11 cellular contexts compared by ENCODE assay signal in the genomic region with DNA sequence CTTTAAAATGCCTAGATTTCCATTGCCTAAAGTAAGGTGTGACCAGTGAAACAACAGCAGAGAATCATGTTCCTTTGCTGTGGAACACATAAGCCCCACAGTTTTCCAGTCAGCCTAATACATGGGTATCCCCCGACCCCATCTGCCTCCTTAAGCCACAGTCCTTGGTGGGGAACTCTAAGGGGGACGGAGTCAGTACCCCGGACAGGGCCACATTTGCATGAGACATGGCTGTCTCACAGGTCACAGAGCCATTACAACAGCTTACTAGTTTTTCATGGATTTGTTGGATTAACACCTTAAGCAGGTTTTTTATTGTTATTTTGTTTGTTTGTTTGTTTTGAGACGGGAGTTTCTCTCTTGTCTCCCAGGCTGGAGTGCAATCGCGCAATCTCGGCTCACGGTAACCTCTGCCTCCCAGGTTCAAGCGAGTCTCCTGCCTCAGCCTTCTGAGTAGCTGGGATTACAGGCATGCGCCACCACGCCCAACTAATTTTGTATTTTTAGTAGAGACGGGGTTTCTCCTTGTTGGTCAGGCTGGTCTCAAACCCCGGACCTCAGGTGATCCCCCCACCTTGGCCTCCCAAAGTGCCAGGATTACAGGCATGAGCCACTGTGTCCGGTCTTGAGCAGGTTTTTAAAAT. TPM values are rescaled to one million over a fixed set of nuclear protein-coding genes. Genes with fewer than 3 reads are reported as not detected.
A peak's percentile ranks its signal among the peaks of the same experiment; 100 is the strongest.
DNase-seq lines count a peak whose midpoint lies in the region; ATAC-seq and TF ChIP-seq lines count a peak whose summit lies in the region.
"Not testable (repeated sequence)": the region's sequence is repeated elsewhere in the genome, so short reads cannot be mapped to it uniquely, and the experiment has no call there.
"Had no signal": no experiment of that assay in that cellular context is flagged by ENCODE, and none has a peak within 500 bp of the region (broad histone marks: within the 10 kb centered on the region; RNA-seq: fewer than 3 reads in every experiment).

No MANE protein-coding gene starts in this region.

- peaks cover 24% of the 10 kb centered on the region for H3K4me1 ChIP-seq in BLaER1
- H3K4me1 ChIP-seq in GM23338 (ENCODE audit: insufficient read depth), result not testable (repeated sequence)
- H3K4me1 ChIP-seq in adipocyte (ENCODE audit: control insufficient read depth, insufficient read depth, low read length), result peaks cover 23% of the 10 kb centered on the region
- H3K4me1 ChIP-seq in cardiac muscle cell (ENCODE audit: low read depth), result peaks cover 18% of the 10 kb centered on the region
- H3K4me1 ChIP-seq in right lobe of liver, result peaks cover 0 to 38% (median 8%) of the 10 kb centered on the region in 4 donors
- H3K4me1 ChIP-seq in sigmoid colon, result peaks cover 0 to 30% (median 23%) of the 10 kb centered on the region in 4 donors

- peaks cover 39% of the 10 kb centered on the region for H4K20me1 ChIP-seq in BLaER1
- H4K20me1 ChIP-seq in GM23338 (replicated peaks; ENCODE audit: insufficient read depth), result not testable (repeated sequence)

- H3K4me3 Mint-ChIP-seq in GM23338; chondrocyte (ENCODE audit: unreplicated experiment): not testable (repeated sequence)

- not testable (repeated sequence) for H3K9ac ChIP-seq in BLaER1
- peak overlapping the region; percentile 41 for H3K9ac ChIP-seq in adipocyte (ENCODE audit: low read length)

- not testable (repeated sequence) for H3K79me2 ChIP-seq in GM23338 (replicated peaks; ENCODE audit: insufficient read depth)

- TF ChIP-seq POLR2A in right lobe of liver (IDR thresholded peaks at IDR 0.05); sigmoid colon (IDR thresholded peaks at IDR 0.05): not testable (repeated sequence)

- H3K36me3 Mint-ChIP-seq in GM23338 (ENCODE audit: low read depth) (peaks cover 14% of the 10 kb centered on the region; the same call in 2 of the 3 replicates), chondrocyte (ENCODE audit: low read depth) (peaks cover 29% of the 10 kb centered on the region)

- H3K4me3 ChIP-seq in BLaER1; GM23338; adipocyte (ENCODE audit: low read length); cardiac muscle cell; sigmoid colon: not testable (repeated sequence)
- H3K4me3 ChIP-seq in right lobe of liver, result peak overlapping the region; percentile 5 to 34 (median 34)

- H3K27me3 Mint-ChIP-seq in GM23338 (ENCODE audit: insufficient read depth, low read depth, poor library complexity); chondrocyte (ENCODE audit: low read depth): not testable (repeated sequence)

- TF ChIP-seq CTCF in GM23338 (conservative IDR thresholded peaks at IDR 0.05; ENCODE audit: low read depth in 2 of 2); chondrocyte (IDR thresholded peaks at IDR 0.05); cardiac muscle cell (IDR thresholded peaks at IDR 0.05; ENCODE audit: low read depth, low read length); right lobe of liver (IDR thresholded peaks at IDR 0.05); sigmoid colon (IDR thresholded peaks at IDR 0.05): not testable (repeated sequence)

- H3K4me2 ChIP-seq in BLaER1, result peak overlapping the region; percentile 30; the same call in 1 of the 2 replicates
- H3K4me2 ChIP-seq in GM23338, result not testable (repeated sequence)

- 47% methylated on average over 14 of the region's 14 CpGs for WGBS in right lobe of liver (ENCODE audit: insufficient coverage, low coverage, low lambda C conversion rate, missing lambda C conversion rate)
- WGBS in sigmoid colon, 2 donors, result 89 to 90% methylated on average over 14 of the region's 14 CpGs

- not testable (repeated sequence) for H3K27ac Mint-ChIP-seq in GM23338
- peak overlapping the region; percentile 95 for H3K27ac Mint-ChIP-seq in chondrocyte (ENCODE audit: unreplicated experiment)

- not testable (repeated sequence) for H2AFZ ChIP-seq in GM23338

- not testable (repeated sequence) for H3K9me3 ChIP-seq in BLaER1; adipocyte (ENCODE audit: control insufficient read depth, low read length); cardiac muscle cell (ENCODE audit: low read depth); right lobe of liver; sigmoid colon

- H3K27ac ChIP-seq in BLaER1; GM23338 (ENCODE audit: low read depth): not testable (repeated sequence)
- H3K27ac ChIP-seq in cardiac muscle cell (peak overlapping the region; percentile 36), right lobe of liver (peak overlapping the region; percentile 22 to 80 (median 65)), sigmoid colon (peak overlapping the region in 3 of 4 donors; percentile 51 to 66 (median 59))

- not testable (repeated sequence) for H3K9me2 ChIP-seq in GM23338 (ENCODE audit: insufficient read depth)

- not testable (repeated sequence) for TF ChIP-seq EP300 in sigmoid colon (IDR thresholded peaks at IDR 0.05)

- H3K27me3 ChIP-seq in BLaER1; GM23338 (ENCODE audit: insufficient read depth); adipocyte (replicated peaks; ENCODE audit: control insufficient read depth, insufficient read depth, low read length); cardiac muscle cell; right lobe of liver; sigmoid colon: not testable (repeated sequence)

- H3K36me3 ChIP-seq in BLaER1 (peaks cover 51% of the 10 kb centered on the region), adipocyte (ENCODE audit: control insufficient read depth, insufficient read depth, low read length, severe bottlenecking) (peaks cover 24% of the 10 kb centered on the region), cardiac muscle cell (peaks cover 13% of the 10 kb centered on the region), right lobe of liver (peaks cover 0 to 14% (median under 1%) of the 10 kb centered on the region in 4 donors), sigmoid colon (peaks cover 8 to 40% (median 15%) of the 10 kb centered on the region in 4 donors)
- H3K36me3 ChIP-seq in GM23338 (ENCODE audit: insufficient read depth), result not testable (repeated sequence)

- DNase-seq in GM23338 (ENCODE audit: low spot score) (peak; percentile 72), cardiac muscle cell (ENCODE audit: low read depth in 1 of 2, low spot score in 1 of 2) (peak in 1 of 2 donors; percentile 59)
- not testable (repeated sequence) for DNase-seq in adipocyte (ENCODE audit: low read depth); chondrocyte (ENCODE audit: low spot score); right lobe of liver; sigmoid colon

- intact Hi-C loops in right lobe of liver (cut with DNase I); sigmoid colon (cut with DNase I): not testable (repeated sequence)

- peak; percentile 91 for ATAC-seq in GM23338
- ATAC-seq in right lobe of liver, result peak; percentile 17 to 43 (median 32)

- H3F3A ChIP-seq in GM23338 (replicated peaks; ENCODE audit: low read depth), result not testable (repeated sequence)

- H3K9me3 Mint-ChIP-seq in GM23338; chondrocyte (ENCODE audit: low read depth): not testable (repeated sequence)

- not testable (repeated sequence) for H3K4me1 Mint-ChIP-seq in GM23338
- H3K4me1 Mint-ChIP-seq in chondrocyte (ENCODE audit: low read depth), result peaks cover 22% of the 10 kb centered on the region

RNA-seq across cellular contexts. Expression of gene C20orf144, which starts 15.0 kb away (rescaled TPM):
- total RNA-seq in GM23338 (2014; rRNA removed; shearing (Covaris generic)), result 0.66 TPM in 1 of 2 replicates, not detected in the other
- 0.10 and 0.26 TPM in 2 replicates for polyA plus RNA-seq in GM23338 (2016; fragmentation: Nextera tagmentation; extraction: Ambion mirVana)
- 0.18 TPM for polyA plus RNA-seq in PFSK-1 (2012; ENCODE audit: insufficient read length, low read depth)
- total RNA-seq in chondrocyte, result 0.10 to 0.17 TPM in 2 of 3 replicates, not detected in the other
- 0.21 TPM in 1 of 2 replicates, not detected in the other for total RNA-seq in cardiac muscle cell
- polyA plus RNA-seq in cardiac muscle cell, result 1.4 and 1.9 TPM in 2 replicates
- total RNA-seq in right lobe of liver, result under 1 TPM in 1 of 6 experiments, not detected in 5; 0.18 TPM
- total RNA-seq in sigmoid colon, result under 1 TPM in 1 of 4 donors, not detected in 3; 0.66 TPM
- polyA plus RNA-seq in sigmoid colon, result under 1 TPM in 1 of 3 donors, not detected in 2; 0.12 TPM
- total RNA-seq: kidney epithelial cell, omental fat pad, Right ventricle myocardium inferior had no signal

RNA-seq across cellular contexts. Expression of gene ACTL10, which starts 19.7 kb away (rescaled TPM):
- 0.08 and 1.9 TPM in 2 replicates for total RNA-seq in GM23338 (2014; rRNA removed; shearing (Covaris generic))
- polyA plus RNA-seq in GM23338 (2016; fragmentation: Nextera tagmentation; extraction: Ambion mirVana) (0.66 and 0.71 TPM in 2 replicates), cardiac muscle cell (1.3 and 2.2 TPM in 2 replicates), sigmoid colon (1 to 10 TPM in 2 of 3 donors, under 1 TPM in 1; 0.60 to 4.5 (median 1.6) TPM)
- polyA plus RNA-seq in PFSK-1 (2012; ENCODE audit: insufficient read length, low read depth), result 0.28 TPM
- total RNA-seq in chondrocyte (0.60 to 2.5 TPM (median 2.3 TPM) in 3 replicates), cardiac muscle cell (1.1 and 1.5 TPM in 2 replicates), right lobe of liver (1 to 10 TPM in 1 of 6 experiments, under 1 TPM in 4, not detected in 1; 0.20 to 1.1 (median 0.56) TPM), sigmoid colon (1 to 10 TPM in 1 of 4 donors, under 1 TPM in 3; 0.54 to 1.1 (median 0.61) TPM)

RNA-seq across cellular contexts. Expression of gene NECAB3, which starts 27.1 kb away (rescaled TPM):
- 28.4 TPM in 2 replicates for total RNA-seq in GM23338 (2014; rRNA removed; shearing (Covaris generic))
- polyA plus RNA-seq in GM23338 (2016; fragmentation: Nextera tagmentation; extraction: Ambion mirVana), result 8.5 and 13.4 TPM in 2 replicates
- polyA plus RNA-seq in PFSK-1 (2012; ENCODE audit: insufficient read length, low read depth), result 48.5 TPM
- 23.5 to 35.5 TPM (median 32.5 TPM) in 3 replicates for total RNA-seq in chondrocyte
- total RNA-seq in cardiac muscle cell, result 185 and 187 TPM in 2 replicates
- polyA plus RNA-seq in cardiac muscle cell, result 93.1 and 98.5 TPM in 2 replicates
- 10 to 100 TPM; 13.2 to 21.9 (median 19.2) TPM for total RNA-seq in right lobe of liver
- 10 to 100 TPM; 44.6 to 50.1 (median 48.0) TPM for total RNA-seq in sigmoid colon
- polyA plus RNA-seq in sigmoid colon, result 10 to 100 TPM; 27.1 to 30.7 (median 30.0) TPM

RNA-seq across cellular contexts. Expression of gene E2F1, which starts 39.1 kb away (rescaled TPM):
- total RNA-seq in GM23338 (2014; rRNA removed; shearing (Covaris generic)), result 42.6 and 45.0 TPM in 2 replicates
- polyA plus RNA-seq in GM23338 (2016; fragmentation: Nextera tagmentation; extraction: Ambion mirVana) (12.1 and 13.9 TPM in 2 replicates), cardiac muscle cell (26.7 and 61.4 TPM in 2 replicates), sigmoid colon (10 to 100 TPM in 1 of 3 donors, 1 to 10 TPM in 2; 1.8 to 13.1 (median 5.1) TPM)
- 26.3 TPM for polyA plus RNA-seq in PFSK-1 (2012; ENCODE audit: insufficient read length, low read depth)
- total RNA-seq in chondrocyte (7.5 to 17.0 TPM (median 7.6 TPM) in 3 replicates), cardiac muscle cell (21.2 and 34.6 TPM in 2 replicates), right lobe of liver (1 to 10 TPM in 2 of 6 experiments, under 1 TPM in 4; 0.24 to 8.8 (median 0.77) TPM), sigmoid colon (1 to 10 TPM in 1 of 4 donors, under 1 TPM in 3; 0.33 to 1.7 (median 0.83) TPM)
